19 cellular contexts compared by ENCODE assay signal in the genomic region with DNA sequence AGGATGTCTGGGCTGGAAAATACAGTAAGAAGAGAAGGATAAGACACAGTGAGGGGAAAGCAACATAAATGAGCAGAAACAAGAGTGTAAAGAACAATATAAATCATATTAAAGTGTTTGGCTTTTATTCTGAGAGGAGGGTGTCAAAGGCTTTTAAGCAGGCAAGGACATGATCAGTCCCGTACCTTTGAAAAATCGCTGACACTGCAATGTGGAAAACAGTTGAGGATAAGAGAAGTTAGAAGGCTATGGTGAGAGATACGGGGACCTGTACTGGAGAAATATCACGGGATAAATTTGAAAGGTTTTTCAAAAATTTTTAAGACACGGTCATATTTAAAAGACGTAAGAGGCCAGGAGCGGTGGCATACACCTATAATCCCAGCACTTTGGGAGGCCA. TPM values are rescaled to one million over a fixed set of nuclear protein-coding genes. Genes with fewer than 3 reads are reported as not detected.
DNase-seq lines count a peak whose midpoint lies in the region; ATAC-seq, FAIRE-seq and TF ChIP-seq lines count a peak whose summit lies in the region.
"Had no signal": no experiment of that assay in that cellular context is flagged by ENCODE, and none has a peak within 500 bp of the region (broad histone marks: within the 10 kb centered on the region; RNA-seq: fewer than 3 reads in every experiment).

No MANE protein-coding gene starts in this region.

- DNase-seq in IMR-90 (no peak), K562 (ENCODE audit: extremely low read depth in 1 of 4, low spot score in 3 of 4) (no peak), NCI-H2196 treated with DMSO at 0.1 percent for 48 hours (lab: John Stamatoyannopoulos, UW; ENCODE audit: unreplicated experiment) (no peak), GF-D8 (lab: John Stamatoyannopoulos, UW) (no peak)
- DNase-seq: Caco-2; CD4-positive, CD25-positive, alpha-beta regulatory T cell; CD8-positive, alpha-beta T cell; DMS153; DND-41; H9 had no signal

- H3K4me3 ChIP-seq in IMR-90 (ENCODE audit: insufficient read depth, low read depth, low read length) = no peak overlapping the region
- no peak overlapping the region for H3K4me3 ChIP-seq in K562
- H3K4me3 ChIP-seq: BLaER1, GM12878, GM23248 had no signal

- H3K27ac ChIP-seq in IMR-90 (ENCODE audit: insufficient read depth, low read length) (no peak overlapping the region), K562 (ENCODE audit: extremely low read depth, low read depth, low read length) (no peak overlapping the region)
- H3K27ac ChIP-seq: BLaER1, C4-2B, GM23248 had no signal

- TF ChIP-seq EP300 in K562 (IDR thresholded peaks at IDR 0.05; ENCODE audit: low read length) = no peak

- H4K91ac ChIP-seq in IMR-90 (ENCODE audit: insufficient read depth, low read depth, low read length) = no peak overlapping the region

- H3K4me2 ChIP-seq in IMR-90 (ENCODE audit: low read depth, low read length) = no peak overlapping the region
- no peak overlapping the region for H3K4me2 ChIP-seq in K562 (ENCODE audit: insufficient read depth, low read length)
- H3K4me2 ChIP-seq: BLaER1 had no signal

- H3K79me2 ChIP-seq in K562 (ENCODE audit: control insufficient read depth, insufficient read depth, low read length) = no peaks in the 10 kb centered on the region

- peak overlapping the region in 2 of 3 experiments; percentile 22 to 43 for H3K27ac Mint-ChIP-seq in nephron
- H3K27ac Mint-ChIP-seq: B cell; CD4-positive, CD25-positive, alpha-beta regulatory T cell; CD8-positive, alpha-beta T cell had no signal

- no peak overlapping the region for H2BK120ac ChIP-seq in IMR-90 (ENCODE audit: low read depth, low read length)

- CTCF ChIA-PET in IMR-90 (lab: Yijun Ruan, JAX) (no interaction called here), K562 (lab: Yijun Ruan, JAX; ENCODE audit: low intra/inter-chr PET ratio) (no interaction called here)

- H3K9me3 ChIP-seq in IMR-90 (ENCODE audit: control insufficient read depth, insufficient read depth, low read length) (no peaks in the 10 kb centered on the region), K562 (replicated peaks; ENCODE audit: control insufficient read depth, insufficient read depth, low read depth, low read length) (no peaks in the 10 kb centered on the region)
- H3K9me3 ChIP-seq: BLaER1, Caco-2 had no signal

- ATAC-seq in IMR-90 (ENCODE audit: low read depth) (no peak), K562 (no peak), GM21576 (IDR thresholded peaks at IDR 0.05; ENCODE audit: unreplicated experiment) (no peak)
- ATAC-seq: CD8-positive, alpha-beta T cell; GM12878; HCT116 had no signal

- TF ChIP-seq CTCF in IMR-90 (conservative IDR thresholded peaks at IDR 0.05; ENCODE audit: low read depth, low read length) (no peak), K562 (IDR thresholded peaks at IDR 0.05 in 2 of 3, conservative IDR thresholded peaks at IDR 0.05 in 1 of 3; ENCODE audit: insufficient read depth in 2 of 3, low read depth in 1 of 3, low read length in 3 of 3) (no peak), nephron (IDR thresholded peaks at IDR 0.05; ENCODE audit: unreplicated experiment in 3 of 3) (no peak)

- peaks cover 10% of the 10 kb centered on the region for H3K36me3 Mint-ChIP-seq in nephron (ENCODE audit: low read depth)
- H3K36me3 Mint-ChIP-seq: CD4-positive, CD25-positive, alpha-beta regulatory T cell; CD8-positive, alpha-beta T cell had no signal

- H2AK9ac ChIP-seq in IMR-90 (replicated peaks; ENCODE audit: low read depth, low read length, poor library complexity) = no peak overlapping the region

- intact Hi-C loops in IMR-90 (cut with micrococcal nuclease) = no loop called here
- intact Hi-C loops in K562 (cut with micrococcal nuclease) = no loop called here

- TF ChIP-seq RAD21 in IMR-90 (IDR thresholded peaks at IDR 0.05; ENCODE audit: low read length) = no peak
- no peak for TF ChIP-seq RAD21 in K562 (CRISPR knock-in tag; conservative IDR thresholded peaks at IDR 0.05 in 1 of 2, IDR thresholded peaks at IDR 0.05 in 1 of 2)

- H3K4me3 Mint-ChIP-seq in nephron = peak overlapping the region in 1 of 3 experiments; percentile 0
- H3K4me3 Mint-ChIP-seq: B cell; CD4-positive, CD25-positive, alpha-beta regulatory T cell; CD8-positive, alpha-beta T cell; H9 had no signal

- no peak overlapping the region for H2AK5ac ChIP-seq in IMR-90 (ENCODE audit: low read depth, low read length)

- no peak overlapping the region for H3K4ac ChIP-seq in IMR-90 (ENCODE audit: low read depth, low read length)

- dilution Hi-C loops in IMR-90 (cut with HindIII; ENCODE audit: low sequenced_read_pairs, unreplicated experiment) = no loop called here

- no peaks in the 10 kb centered on the region for H3K27me3 Mint-ChIP-seq in nephron (ENCODE audit: low read depth)

- no peaks in the 10 kb centered on the region for H3K79me1 ChIP-seq in IMR-90 (ENCODE audit: low read depth in 1 of 2, low read length in 2 of 2)

- no peak overlapping the region for H2BK5ac ChIP-seq in IMR-90 (ENCODE audit: low read depth, low read length, poor library complexity, severe bottlenecking)

- no peak overlapping the region for H3K23ac ChIP-seq in IMR-90 (ENCODE audit: low read depth, low read length)

- no TSS peak for BruUV-seq in IMR-90 (replicated peaks; lab: Mats Ljungman, UMichigan)
- no TSS peak for BruUV-seq in K562 (replicated peaks; lab: Mats Ljungman, UMichigan)

- no peaks in the 10 kb centered on the region for H3K9me3 Mint-ChIP-seq in nephron
- H3K9me3 Mint-ChIP-seq: CD8-positive, alpha-beta T cell; H9 had no signal

- H3K9ac ChIP-seq in IMR-90 (ENCODE audit: low read depth, low read length) (no peak overlapping the region), K562 (ENCODE audit: insufficient read depth in 1 of 2, low read depth in 2 of 2, low read length in 2 of 2) (no peak overlapping the region)
- H3K9ac ChIP-seq: BLaER1, GM23248 had no signal

- no peak overlapping the region for H3K14ac ChIP-seq in IMR-90 (replicated peaks; ENCODE audit: low read depth, low read length)

- H2BK15ac ChIP-seq in IMR-90 (ENCODE audit: low read depth, low read length) = no peak overlapping the region

- H3K27me3 ChIP-seq in IMR-90 (ENCODE audit: control insufficient read depth, insufficient read depth, low read length) = peaks cover 9% of the 10 kb centered on the region
- H3K27me3 ChIP-seq in K562 (ENCODE audit: control insufficient read depth in 2 of 2, insufficient read depth in 2 of 2, low read length in 2 of 2) = no peaks in the 10 kb centered on the region; a peak in 1 of 5 replicates
- H3K27me3 ChIP-seq: BLaER1 had no signal

- no peak overlapping the region for H3K18ac ChIP-seq in IMR-90 (ENCODE audit: low read depth, low read length)

- H4K8ac ChIP-seq in IMR-90 (ENCODE audit: low read depth in 2 of 2, low read length in 2 of 2) = no peak overlapping the region

- 74% methylated on average over 3 of the region's 7 CpGs; no CpG with 5 or more reads in 1 of the 2 experiments for WGBS in IMR-90 (ENCODE audit: extremely low coverage in 2 of 2, insufficient read length in 1 of 2), 2 experiments
- WGBS in K562 (ENCODE audit: insufficient coverage, low coverage, missing lambda C conversion rate) = under 1% methylated on average over 7 of the region's 7 CpGs

- H3K9me1 ChIP-seq in IMR-90 (ENCODE audit: insufficient read depth, low read length) (no peaks in the 10 kb centered on the region), K562 (ENCODE audit: control insufficient read depth, insufficient read depth, low read length) (no peaks in the 10 kb centered on the region)

- H3K4me1 Mint-ChIP-seq in nephron = peaks cover 68% of the 10 kb centered on the region
- H3K4me1 Mint-ChIP-seq: B cell; CD4-positive, CD25-positive, alpha-beta regulatory T cell had no signal

- H2AFZ ChIP-seq in IMR-90 (replicated peaks; ENCODE audit: low read length, poor library complexity) = no peak overlapping the region
- no peak overlapping the region for H2AFZ ChIP-seq in K562 (ENCODE audit: low read depth, low read length)
- H2AFZ ChIP-seq: GM23248 had no signal

- no peak overlapping the region for H2BK20ac ChIP-seq in IMR-90 (ENCODE audit: low read depth, low read length)

- TF ChIP-seq POLR2A in IMR-90 (IDR thresholded peaks at IDR 0.05; ENCODE audit: low read depth, low read length) (no peak), K562 (conservative IDR thresholded peaks at IDR 0.05) (no peak)

- in situ Hi-C loops in IMR-90 (cut with MboI; ENCODE audit: low sequenced_read_pairs) (no loop called here), K562 (cut with MboI) (no loop called here)

- no peak overlapping the region for H3K56ac ChIP-seq in IMR-90 (ENCODE audit: extremely low read depth, insufficient read depth, low read length)

- H3K4me1 ChIP-seq in IMR-90 (ENCODE audit: control insufficient read depth, insufficient read depth, low read length) = no peaks in the 10 kb centered on the region
- no peaks in the 10 kb centered on the region for H3K4me1 ChIP-seq in K562 (replicated peaks in 1 of 2; ENCODE audit: control insufficient read depth in 2 of 2, insufficient read depth in 2 of 2, low read length in 2 of 2)
- H3K4me1 ChIP-seq: BLaER1, Caco-2 had no signal

- POLR2A ChIA-PET in IMR-90 (lab: Charles Lee; ENCODE audit: unreplicated experiment) (no interaction called here), K562 (lab: Yijun Ruan, JAX) (no interaction called here)

- H3K36me3 ChIP-seq in IMR-90 (ENCODE audit: control insufficient read depth, insufficient read depth, low read length) (no peaks in the 10 kb centered on the region), K562 (ENCODE audit: control insufficient read depth, insufficient read depth, low read length) (no peaks in the 10 kb centered on the region)
- H3K36me3 ChIP-seq: BLaER1 had no signal

- FAIRE-seq in K562 (lab: Jason Lieb, UNC) = no peak
- FAIRE-seq: G401.6, GM12878 had no signal

- no peak overlapping the region for H4K5ac ChIP-seq in IMR-90 (ENCODE audit: low read depth, low read length)

- H4K20me1 ChIP-seq in IMR-90 (ENCODE audit: insufficient read depth, low read length) (no peaks in the 10 kb centered on the region), K562 (replicated peaks; ENCODE audit: control insufficient read depth, insufficient read depth, low read length) (no peaks in the 10 kb centered on the region)
- H4K20me1 ChIP-seq: BLaER1 had no signal

RNA-seq across cellular contexts. Expression of a gene that starts 30.3 kb away (rescaled TPM):
- total RNA-seq in IMR-90 (2012; rRNA removed) = 2.2 and 3.8 TPM in 2 replicates
- 1.2 and 1.4 TPM in 2 replicates for polyA plus RNA-seq in IMR-90 (2012; rRNA removed)
- 0.74 and 1.0 TPM in 2 replicates for polyA plus RNA-seq in IMR-90 (2012; cell fraction: cytosol; rRNA removed)
- polyA plus RNA-seq in IMR-90 (2012; cell fraction: nucleus; rRNA removed; ENCODE audit: low replicate concordance) = 0.65 and 2.6 TPM in 2 replicates
- total RNA-seq in K562 (2011; cell fraction: chromatin; rRNA removed; ENCODE audit: low replicate concordance) = 0.76 and 1.2 TPM in 2 replicates
- total RNA-seq in K562 (2011; cell fraction: nucleolus; rRNA removed) = 1.2 and 2.0 TPM in 2 replicates
- 0.88 and 1.1 TPM in 2 replicates for total RNA-seq in K562 (2011; cell fraction: nucleoplasm; rRNA removed)
- total RNA-seq in K562 (2014; rRNA removed) = 0.20 and 0.27 TPM in 2 replicates
- total RNA-seq in K562 (2014; rRNA removed; fragmentation: Illumina TruSeq; extraction: Trizol) = 0.35 and 0.44 TPM in 2 replicates
- 0.40 and 0.45 TPM in 2 replicates for total RNA-seq in K562 (2015; rRNA removed; fragmentation: Illumina TruSeq; extraction: Trizol)
- 0.45 and 0.58 TPM in 2 replicates for total RNA-seq in K562 (2021)
- polyA plus RNA-seq in K562 (2011; rRNA removed) = 0.55 and 0.64 TPM in 2 replicates
- 0.28 and 0.56 TPM in 2 replicates for polyA plus RNA-seq in K562 (2011; cell fraction: cytosol; rRNA removed)
- 0.18 and 0.33 TPM in 2 replicates for polyA plus RNA-seq in K562 (2011; cell fraction: nucleus; rRNA removed)
- 0.37 and 0.42 TPM in 2 replicates for polyA plus RNA-seq in K562 (2012)
- polyA plus RNA-seq in K562 (2014; fragmentation: Illumina TruSeq; extraction: Trizol) = 0.48 and 0.58 TPM in 2 replicates
- under 1 TPM; 0.08 to 0.14 TPM for polyA plus RNA-seq in K562 (2014; fragmentation: Nextera tagmentation; extraction: Ambion mirVana)
- 0.29 and 0.45 TPM in 2 replicates for polyA plus RNA-seq in K562 (2014; rRNA removed)
- 0.60 and 0.70 TPM in 2 replicates for polyA minus RNA-seq in K562 (2011; rRNA and poly(A)+ RNA removed)
- polyA minus RNA-seq in K562 (2011; cell fraction: cytosol; rRNA and poly(A)+ RNA removed) = 0.46 and 1.3 TPM in 2 replicates
- polyA minus RNA-seq in K562 (2011; cell fraction: nucleus; rRNA and poly(A)+ RNA removed) = 0.40 and 0.44 TPM in 2 replicates
- total RNA-seq: B cell had no signal
